ENCODE assay signal across 1 cellular context in genomic region chr17:29613371-29613837, GRCh38.
TF ChIP-seq lines count a peak whose summit lies in the region.

No MANE protein-coding gene starts in this region.

TF ChIP-seq in HepG2, 621 proteins besides CTCF, POLR2A, EP300 and RAD21 (continued from another document and continues in another):
- TF ChIP-seq, protein P1, sequence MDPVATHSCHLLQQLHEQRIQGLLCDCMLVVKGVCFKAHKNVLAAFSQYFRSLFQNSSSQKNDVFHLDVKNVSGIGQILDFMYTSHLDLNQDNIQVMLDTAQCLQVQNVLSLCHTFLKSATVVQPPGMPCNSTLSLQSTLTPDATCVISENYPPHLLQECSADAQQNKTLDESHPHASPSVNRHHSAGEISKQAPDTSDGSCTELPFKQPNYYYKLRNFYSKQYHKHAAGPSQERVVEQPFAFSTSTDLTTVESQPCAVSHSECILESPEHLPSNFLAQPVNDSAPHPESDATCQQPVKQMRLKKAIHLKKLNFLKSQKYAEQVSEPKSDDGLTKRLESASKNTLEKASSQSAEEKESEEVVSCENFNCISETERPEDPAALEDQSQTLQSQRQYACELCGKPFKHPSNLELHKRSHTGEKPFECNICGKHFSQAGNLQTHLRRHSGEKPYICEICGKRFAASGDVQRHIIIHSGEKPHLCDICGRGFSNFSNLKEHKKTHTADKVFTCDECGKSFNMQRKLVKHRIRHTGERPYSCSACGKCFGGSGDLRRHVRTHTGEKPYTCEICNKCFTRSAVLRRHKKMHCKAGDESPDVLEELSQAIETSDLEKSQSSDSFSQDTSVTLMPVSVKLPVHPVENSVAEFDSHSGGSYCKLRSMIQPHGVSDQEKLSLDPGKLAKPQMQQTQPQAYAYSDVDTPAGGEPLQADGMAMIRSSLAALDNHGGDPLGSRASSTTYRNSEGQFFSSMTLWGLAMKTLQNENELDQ (CRISPR knock-in tag; IDR thresholded peaks at IDR 0.05; ENCODE audit: borderline replicate concordance): 0 out of 2 replicates have a peak, but pooled peaks have one; percentile 43
- TF ChIP-seq ZMAT3 (CRISPR knock-in tag; conservative IDR thresholded peaks at IDR 0.05): peak; percentile 64; the same call in 1 of the 2 replicates
- TF ChIP-seq, protein P2, sequence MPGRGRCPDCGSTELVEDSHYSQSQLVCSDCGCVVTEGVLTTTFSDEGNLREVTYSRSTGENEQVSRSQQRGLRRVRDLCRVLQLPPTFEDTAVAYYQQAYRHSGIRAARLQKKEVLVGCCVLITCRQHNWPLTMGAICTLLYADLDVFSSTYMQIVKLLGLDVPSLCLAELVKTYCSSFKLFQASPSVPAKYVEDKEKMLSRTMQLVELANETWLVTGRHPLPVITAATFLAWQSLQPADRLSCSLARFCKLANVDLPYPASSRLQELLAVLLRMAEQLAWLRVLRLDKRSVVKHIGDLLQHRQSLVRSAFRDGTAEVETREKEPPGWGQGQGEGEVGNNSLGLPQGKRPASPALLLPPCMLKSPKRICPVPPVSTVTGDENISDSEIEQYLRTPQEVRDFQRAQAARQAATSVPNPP (CRISPR knock-in tag; IDR thresholded peaks at IDR 0.05): peak; percentile 91; the same call in 1 of the 2 replicates
- no peak for TF ChIP-seq MAZ (IDR thresholded peaks at IDR 0.05; ENCODE audit: borderline replicate concordance, low read depth, low read length)
- TF ChIP-seq MAZ (CRISPR knock-in tag; IDR thresholded peaks at IDR 0.05; ENCODE audit: low read depth): peak; percentile 84
- TF ChIP-seq ZNF230 (CRISPR knock-in tag; IDR thresholded peaks at IDR 0.05): peak; percentile 82
- peak; percentile 94 for TF ChIP-seq MYC (CRISPR knock-in tag; IDR thresholded peaks at IDR 0.05; ENCODE audit: borderline replicate concordance)
- TF ChIP-seq, protein P3, sequence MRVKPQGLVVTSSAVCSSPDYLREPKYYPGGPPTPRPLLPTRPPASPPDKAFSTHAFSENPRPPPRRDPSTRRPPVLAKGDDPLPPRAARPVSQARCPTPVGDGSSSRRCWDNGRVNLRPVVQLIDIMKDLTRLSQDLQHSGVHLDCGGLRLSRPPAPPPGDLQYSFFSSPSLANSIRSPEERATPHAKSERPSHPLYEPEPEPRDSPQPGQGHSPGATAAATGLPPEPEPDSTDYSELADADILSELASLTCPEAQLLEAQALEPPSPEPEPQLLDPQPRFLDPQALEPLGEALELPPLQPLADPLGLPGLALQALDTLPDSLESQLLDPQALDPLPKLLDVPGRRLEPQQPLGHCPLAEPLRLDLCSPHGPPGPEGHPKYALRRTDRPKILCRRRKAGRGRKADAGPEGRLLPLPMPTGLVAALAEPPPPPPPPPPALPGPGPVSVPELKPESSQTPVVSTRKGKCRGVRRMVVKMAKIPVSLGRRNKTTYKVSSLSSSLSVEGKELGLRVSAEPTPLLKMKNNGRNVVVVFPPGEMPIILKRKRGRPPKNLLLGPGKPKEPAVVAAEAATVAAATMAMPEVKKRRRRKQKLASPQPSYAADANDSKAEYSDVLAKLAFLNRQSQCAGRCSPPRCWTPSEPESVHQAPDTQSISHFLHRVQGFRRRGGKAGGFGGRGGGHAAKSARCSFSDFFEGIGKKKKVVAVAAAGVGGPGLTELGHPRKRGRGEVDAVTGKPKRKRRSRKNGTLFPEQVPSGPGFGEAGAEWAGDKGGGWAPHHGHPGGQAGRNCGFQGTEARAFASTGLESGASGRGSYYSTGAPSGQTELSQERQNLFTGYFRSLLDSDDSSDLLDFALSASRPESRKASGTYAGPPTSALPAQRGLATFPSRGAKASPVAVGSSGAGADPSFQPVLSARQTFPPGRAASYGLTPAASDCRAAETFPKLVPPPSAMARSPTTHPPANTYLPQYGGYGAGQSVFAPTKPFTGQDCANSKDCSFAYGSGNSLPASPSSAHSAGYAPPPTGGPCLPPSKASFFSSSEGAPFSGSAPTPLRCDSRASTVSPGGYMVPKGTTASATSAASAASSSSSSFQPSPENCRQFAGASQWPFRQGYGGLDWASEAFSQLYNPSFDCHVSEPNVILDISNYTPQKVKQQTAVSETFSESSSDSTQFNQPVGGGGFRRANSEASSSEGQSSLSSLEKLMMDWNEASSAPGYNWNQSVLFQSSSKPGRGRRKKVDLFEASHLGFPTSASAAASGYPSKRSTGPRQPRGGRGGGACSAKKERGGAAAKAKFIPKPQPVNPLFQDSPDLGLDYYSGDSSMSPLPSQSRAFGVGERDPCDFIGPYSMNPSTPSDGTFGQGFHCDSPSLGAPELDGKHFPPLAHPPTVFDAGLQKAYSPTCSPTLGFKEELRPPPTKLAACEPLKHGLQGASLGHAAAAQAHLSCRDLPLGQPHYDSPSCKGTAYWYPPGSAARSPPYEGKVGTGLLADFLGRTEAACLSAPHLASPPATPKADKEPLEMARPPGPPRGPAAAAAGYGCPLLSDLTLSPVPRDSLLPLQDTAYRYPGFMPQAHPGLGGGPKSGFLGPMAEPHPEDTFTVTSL (CRISPR knock-in tag; IDR thresholded peaks at IDR 0.05; ENCODE audit: borderline replicate concordance): no peak
- no peak for TF ChIP-seq AGO2 (optimal IDR thresholded peaks at IDR 0.05; ENCODE audit: low read depth, low read length)
- TF ChIP-seq ZNF607 (CRISPR knock-in tag; IDR thresholded peaks at IDR 0.05; ENCODE audit: borderline replicate concordance): peak; percentile 84; the same call in 1 of the 2 replicates
- TF ChIP-seq SMYD3 (CRISPR knock-in tag; IDR thresholded peaks at IDR 0.05): 0 out of 2 replicates have a peak, but pooled peaks have one; percentile 45
- TF ChIP-seq, protein P4, sequence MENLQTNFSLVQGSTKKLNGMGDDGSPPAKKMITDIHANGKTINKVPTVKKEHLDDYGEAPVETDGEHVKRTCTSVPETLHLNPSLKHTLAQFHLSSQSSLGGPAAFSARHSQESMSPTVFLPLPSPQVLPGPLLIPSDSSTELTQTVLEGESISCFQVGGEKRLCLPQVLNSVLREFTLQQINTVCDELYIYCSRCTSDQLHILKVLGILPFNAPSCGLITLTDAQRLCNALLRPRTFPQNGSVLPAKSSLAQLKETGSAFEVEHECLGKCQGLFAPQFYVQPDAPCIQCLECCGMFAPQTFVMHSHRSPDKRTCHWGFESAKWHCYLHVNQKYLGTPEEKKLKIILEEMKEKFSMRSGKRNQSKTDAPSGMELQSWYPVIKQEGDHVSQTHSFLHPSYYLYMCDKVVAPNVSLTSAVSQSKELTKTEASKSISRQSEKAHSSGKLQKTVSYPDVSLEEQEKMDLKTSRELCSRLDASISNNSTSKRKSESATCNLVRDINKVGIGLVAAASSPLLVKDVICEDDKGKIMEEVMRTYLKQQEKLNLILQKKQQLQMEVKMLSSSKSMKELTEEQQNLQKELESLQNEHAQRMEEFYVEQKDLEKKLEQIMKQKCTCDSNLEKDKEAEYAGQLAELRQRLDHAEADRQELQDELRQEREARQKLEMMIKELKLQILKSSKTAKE (CRISPR knock-in tag; IDR thresholded peaks at IDR 0.05; ENCODE audit: borderline replicate concordance): peak; percentile 77
- TF ChIP-seq ZNF253 (CRISPR knock-in tag; IDR thresholded peaks at IDR 0.05; ENCODE audit: borderline replicate concordance): peak; percentile 90; the same call in 1 of the 2 replicates
- peak; percentile 88 for TF ChIP-seq ZNF547 (CRISPR knock-in tag; IDR thresholded peaks at IDR 0.05)
- peak; percentile 49; the same call in 1 of the 2 replicates for TF ChIP-seq TSC22D2 (CRISPR knock-in tag; IDR thresholded peaks at IDR 0.05; ENCODE audit: borderline replicate concordance)
- peak; percentile 73; the same call in 1 of the 2 replicates for TF ChIP-seq ZNF740 (CRISPR knock-in tag; IDR thresholded peaks at IDR 0.05)
- TF ChIP-seq, protein P5, sequence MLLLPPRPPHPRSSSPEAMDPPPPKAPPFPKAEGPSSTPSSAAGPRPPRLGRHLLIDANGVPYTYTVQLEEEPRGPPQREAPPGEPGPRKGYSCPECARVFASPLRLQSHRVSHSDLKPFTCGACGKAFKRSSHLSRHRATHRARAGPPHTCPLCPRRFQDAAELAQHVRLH (CRISPR knock-in tag; IDR thresholded peaks at IDR 0.05; ENCODE audit: borderline replicate concordance, low read depth): peak; percentile 68
- TF ChIP-seq ZNF263 (CRISPR knock-in tag; IDR thresholded peaks at IDR 0.05): peak; percentile 85
- TF ChIP-seq YEATS4 (CRISPR knock-in tag; IDR thresholded peaks at IDR 0.05; ENCODE audit: borderline replicate concordance): peak; percentile 66; the same call in 1 of the 2 replicates
- TF ChIP-seq IRX3 (CRISPR knock-in tag; IDR thresholded peaks at IDR 0.05; ENCODE audit: borderline replicate concordance, low read depth): peak; percentile 93
- peak; percentile 28; the same call in 1 of the 2 replicates for TF ChIP-seq ZNF629 (CRISPR knock-in tag; conservative IDR thresholded peaks at IDR 0.05)
- TF ChIP-seq, protein P6, sequence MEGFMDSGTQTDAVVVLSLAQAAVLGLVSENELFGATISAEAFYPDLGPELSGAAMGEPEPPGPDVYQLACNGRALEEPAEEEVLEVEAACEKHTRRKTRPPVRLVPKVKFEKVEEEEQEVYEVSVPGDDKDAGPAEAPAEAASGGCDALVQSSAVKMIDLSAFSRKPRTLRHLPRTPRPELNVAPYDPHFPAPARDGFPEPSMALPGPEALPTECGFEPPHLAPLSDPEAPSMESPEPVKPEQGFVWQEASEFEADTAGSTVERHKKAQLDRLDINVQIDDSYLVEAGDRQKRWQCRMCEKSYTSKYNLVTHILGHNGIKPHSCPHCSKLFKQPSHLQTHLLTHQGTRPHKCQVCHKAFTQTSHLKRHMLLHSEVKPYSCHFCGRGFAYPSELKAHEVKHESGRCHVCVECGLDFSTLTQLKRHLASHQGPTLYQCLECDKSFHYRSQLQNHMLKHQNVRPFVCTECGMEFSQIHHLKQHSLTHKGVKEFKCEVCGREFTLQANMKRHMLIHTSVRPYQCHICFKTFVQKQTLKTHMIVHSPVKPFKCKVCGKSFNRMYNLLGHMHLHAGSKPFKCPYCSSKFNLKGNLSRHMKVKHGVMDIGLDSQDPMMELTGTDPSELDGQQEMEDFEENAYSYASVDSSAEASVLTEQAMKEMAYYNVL (CRISPR knock-in tag; IDR thresholded peaks at IDR 0.05; ENCODE audit: borderline replicate concordance): peak; percentile 46; the same call in 1 of the 2 replicates
- TF ChIP-seq ZNF609 (CRISPR knock-in tag; IDR thresholded peaks at IDR 0.05; ENCODE audit: borderline replicate concordance): no peak
- TF ChIP-seq ATF7-NPFF (CRISPR knock-in tag; IDR thresholded peaks at IDR 0.05; ENCODE audit: low read depth): peak; percentile 94
- peak; percentile 68; the same call in 1 of the 2 replicates for TF ChIP-seq AKAP8 (CRISPR knock-in tag; IDR thresholded peaks at IDR 0.05)
- TF ChIP-seq, protein P7, sequence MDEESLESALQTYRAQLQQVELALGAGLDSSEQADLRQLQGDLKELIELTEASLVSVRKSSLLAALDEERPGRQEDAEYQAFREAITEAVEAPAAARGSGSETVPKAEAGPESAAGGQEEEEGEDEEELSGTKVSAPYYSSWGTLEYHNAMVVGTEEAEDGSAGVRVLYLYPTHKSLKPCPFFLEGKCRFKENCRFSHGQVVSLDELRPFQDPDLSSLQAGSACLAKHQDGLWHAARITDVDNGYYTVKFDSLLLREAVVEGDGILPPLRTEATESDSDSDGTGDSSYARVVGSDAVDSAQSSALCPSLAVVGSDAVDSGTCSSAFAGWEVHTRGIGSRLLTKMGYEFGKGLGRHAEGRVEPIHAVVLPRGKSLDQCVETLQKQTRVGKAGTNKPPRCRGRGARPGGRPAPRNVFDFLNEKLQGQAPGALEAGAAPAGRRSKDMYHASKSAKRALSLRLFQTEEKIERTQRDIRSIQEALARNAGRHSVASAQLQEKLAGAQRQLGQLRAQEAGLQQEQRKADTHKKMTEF (CRISPR knock-in tag; IDR thresholded peaks at IDR 0.05): peak; percentile 71; the same call in 1 of the 2 replicates
- no peak for TF ChIP-seq CHD4 (IDR thresholded peaks at IDR 0.05; ENCODE audit: borderline replicate concordance, low read length)
- peak; percentile 3; the same call in 1 of the 2 replicates for TF ChIP-seq BHLHE40 (IDR thresholded peaks at IDR 0.05; ENCODE audit: low read length)
- peak; percentile 86; the same call in 1 of the 2 replicates for TF ChIP-seq HES4 (CRISPR knock-in tag; IDR thresholded peaks at IDR 0.05; ENCODE audit: borderline replicate concordance)
